In the genomic region with DNA sequence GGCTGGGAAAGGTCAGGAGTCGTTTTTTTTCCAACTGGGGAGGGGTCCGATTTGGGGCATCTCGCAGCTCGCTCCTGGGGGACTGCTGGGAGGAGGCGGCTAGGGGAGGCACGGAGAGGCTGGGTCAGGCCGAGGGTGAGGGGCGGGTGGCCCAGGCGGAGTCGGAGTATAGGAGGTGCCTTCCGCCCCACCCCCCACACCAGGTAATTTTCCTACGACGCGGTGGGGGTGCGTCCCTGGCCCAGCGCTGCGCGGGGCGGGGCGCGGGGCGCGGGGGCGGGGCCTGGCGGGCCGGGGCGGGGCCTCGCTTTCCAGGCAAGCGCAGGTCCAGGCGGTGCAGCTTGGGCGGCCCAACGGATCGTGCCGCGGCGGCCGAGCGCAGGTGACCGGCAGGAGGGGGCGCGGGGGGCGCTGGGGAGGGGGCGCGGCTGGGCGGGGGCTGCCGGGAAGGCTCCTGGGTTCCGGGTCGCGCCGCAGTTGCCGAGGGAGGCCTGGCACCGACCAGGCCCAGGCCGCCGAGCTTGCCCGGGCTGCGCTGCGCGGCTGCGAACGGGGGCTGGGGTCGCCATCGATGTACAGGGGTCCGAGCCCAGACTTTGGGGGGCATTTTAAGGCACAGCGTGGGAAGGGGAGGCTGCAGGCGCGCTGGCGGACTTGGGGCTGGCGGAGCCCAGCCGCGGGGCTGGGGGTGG, we compare ENCODE assay signal across 8 cellular contexts. TPM values are rescaled to one million over a fixed set of nuclear protein-coding genes. Genes with fewer than 3 reads are reported as not detected.
DNase-seq lines count a peak whose midpoint lies in the region; ATAC-seq and TF ChIP-seq lines count a peak whose summit lies in the region.

A gene with protein sequence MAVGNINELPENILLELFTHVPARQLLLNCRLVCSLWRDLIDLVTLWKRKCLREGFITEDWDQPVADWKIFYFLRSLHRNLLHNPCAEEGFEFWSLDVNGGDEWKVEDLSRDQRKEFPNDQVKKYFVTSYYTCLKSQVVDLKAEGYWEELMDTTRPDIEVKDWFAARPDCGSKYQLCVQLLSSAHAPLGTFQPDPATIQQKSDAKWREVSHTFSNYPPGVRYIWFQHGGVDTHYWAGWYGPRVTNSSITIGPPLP (plus strand): TSS at position 307 of the 692 bp plus-strand sequence. CDS start 959 bp downstream, outside the sequence.

- H3K27ac Mint-ChIP-seq in H9, result peak within 1 kb of the TSS in 1 of 3 experiments; percentile 84; a peak in 1 of 7 replicates

- no peaks in the 10 kb centered on the region for H3K9me2 ChIP-seq in DOHH2 (replicated peaks; ENCODE audit: control insufficient read depth, low read length)
- H3K9me2 ChIP-seq in OCI-LY7 (ENCODE audit: insufficient read depth, low read length), result no peaks in the 10 kb centered on the region

- no CpG with 5 or more reads among the region's 70 CpGs for WGBS in H9 (ENCODE audit: extremely low coverage, insufficient read length, low lambda C conversion rate)
- 0% methylated on average over 10 of the region's 70 CpGs; no CpG with 5 or more reads in 1 of the 2 donors for WGBS in transverse colon (ENCODE audit: low coverage in 1 of 2), 2 donors

- DNase-seq in H9 (peak; percentile 91), OCI-LY7 (ENCODE audit: low spot score) (peak; percentile 67), activated gamma-delta T cell (lab: John Stamatoyannopoulos, UW) (peak; percentile 54), globus pallidus (ENCODE audit: low spot score) (peak; percentile 37), omental fat pad (ENCODE audit: low spot score) (no peak), transverse colon (peak; percentile 78), NOMO-1 (lab: John Stamatoyannopoulos, UW; ENCODE audit: unreplicated experiment in 2 of 2) (no peak)

- intact Hi-C loops in OCI-LY7 (cut with micrococcal nuclease; ENCODE audit: unreplicated experiment) (loop anchor here (10.0 kb wide), 1 partner anchor 310 kb away; no protein-coding TSS in a partner anchor), transverse colon (cut with DNase I; ENCODE audit: low total_unique reads) (loop anchor here (5.0 kb wide), 1 partner anchor 63 kb away; no protein-coding TSS in a partner anchor)

- POLR2A ChIA-PET in OCI-LY7 (lab: Charles Lee), result interaction anchor here (0.6 to 2.2 kb wide), 2 partner anchors 27 to 126 kb away, joined by 6 to 16 read pairs; partner anchors contain the start of gene MAD2L2

- H3K4me2 ChIP-seq in DOHH2 (ENCODE audit: low read length), result peak within 1 kb of the TSS; percentile 82
- peak within 1 kb of the TSS; percentile 84 for H3K4me2 ChIP-seq in H9 (ENCODE audit: insufficient read depth, insufficient read length, low read length)
- peak within 1 kb of the TSS; percentile 85 for H3K4me2 ChIP-seq in OCI-LY7 (ENCODE audit: low read length)

- H2BK5ac ChIP-seq in H9 (ENCODE audit: insufficient read length, low read length), result no peak within 1 kb of the TSS

- TF ChIP-seq CTCF in DOHH2 (IDR thresholded peaks at IDR 0.05; ENCODE audit: low read depth, low read length, poor library complexity, severe bottlenecking) (no peak), H9 (conservative IDR thresholded peaks at IDR 0.05) (no peak), OCI-LY7 (conservative IDR thresholded peaks at IDR 0.05; ENCODE audit: low read length) (no peak), omental fat pad (IDR thresholded peaks at IDR 0.05) (no peak), transverse colon (IDR thresholded peaks at IDR 0.05) (no peak)

- peaks cover 7 to 27% (median 25%) of the 10 kb centered on the region in 3 experiments for H3K36me3 Mint-ChIP-seq in H9 (ENCODE audit: insufficient read depth in 1 of 3, low read depth in 3 of 3)

- H2BK15ac ChIP-seq in H9 (ENCODE audit: low read depth, low read length), result no peak within 1 kb of the TSS

- peaks cover 11% of the 10 kb centered on the region for H3F3A ChIP-seq in DOHH2 (ENCODE audit: control insufficient read depth, insufficient read depth)

- no peak within 1 kb of the TSS for H2BK12ac ChIP-seq in H9 (ENCODE audit: insufficient read length, low read depth, low read length)

- H3K4me1 Mint-ChIP-seq in H9, result peaks cover 26 to 30% of the 10 kb centered on the region in 2 experiments

- H3K9me3 Mint-ChIP-seq in H9, result no peaks in the 10 kb centered on the region

- H4K20me1 ChIP-seq in DOHH2 (ENCODE audit: control insufficient read depth, insufficient read depth, low read depth, low read length), result no peaks in the 10 kb centered on the region
- no peaks in the 10 kb centered on the region for H4K20me1 ChIP-seq in H9 (ENCODE audit: control insufficient read depth, insufficient read depth, insufficient read length)
- no peaks in the 10 kb centered on the region for H4K20me1 ChIP-seq in OCI-LY7 (ENCODE audit: insufficient read depth, low read length)

- H3K4me3 ChIP-seq in DOHH2 (ENCODE audit: low read length) (peak within 1 kb of the TSS; percentile 75), OCI-LY7 (ENCODE audit: low read depth, low read length, poor library complexity, severe bottlenecking) (peak within 1 kb of the TSS; percentile 72), transverse colon (peak within 1 kb of the TSS; percentile 50 to 85 (median 64))

- no peak within 1 kb of the TSS for H2BK120ac ChIP-seq in H9 (ENCODE audit: low read depth, low read length, poor library complexity, severe bottlenecking)

- TF ChIP-seq EP300 in transverse colon (IDR thresholded peaks at IDR 0.05; ENCODE audit: low read depth), result no peak

- no peaks in the 10 kb centered on the region for H3K9me3 ChIP-seq in DOHH2 (ENCODE audit: control insufficient read depth, insufficient read depth, low read length)
- no peaks in the 10 kb centered on the region for H3K9me3 ChIP-seq in H9 (ENCODE audit: control insufficient read depth, low read depth, low read length)
- H3K9me3 ChIP-seq in OCI-LY7 (ENCODE audit: low read length), result no peaks in the 10 kb centered on the region
- no peaks in the 10 kb centered on the region for H3K9me3 ChIP-seq in transverse colon

- peak within 1 kb of the TSS; percentile 34 for H3K9ac ChIP-seq in H9 (ENCODE audit: extremely low read depth, insufficient read length, low read length)

- H3K4me1 ChIP-seq in DOHH2 (ENCODE audit: control insufficient read depth, low read length), result peaks cover 24% of the 10 kb centered on the region
- H3K4me1 ChIP-seq in H9 (ENCODE audit: insufficient read depth, low read length), result no peaks in the 10 kb centered on the region; the same call in 1 of the 2 replicates
- peaks cover 21% of the 10 kb centered on the region for H3K4me1 ChIP-seq in OCI-LY7 (ENCODE audit: insufficient read depth, low read length, poor library complexity, severe bottlenecking)
- H3K4me1 ChIP-seq in transverse colon, result peaks cover 22 to 29% (median 24%) of the 10 kb centered on the region in 4 donors

- BruUV-seq in OCI-LY7 (replicated peaks; lab: Mats Ljungman, UMichigan), result no TSS peak

- H3K79me2 ChIP-seq in DOHH2 (ENCODE audit: control insufficient read depth, low read length), result no peaks in the 10 kb centered on the region
- no peaks in the 10 kb centered on the region for H3K79me2 ChIP-seq in H9 (ENCODE audit: insufficient read depth, low read length)
- H3K79me2 ChIP-seq in OCI-LY7 (ENCODE audit: insufficient read depth, low read depth, low read length), result no peaks in the 10 kb centered on the region

- no peak within 1 kb of the TSS for H3T11ph ChIP-seq in H9 (ENCODE audit: low read length)

- in situ Hi-C loops in transverse colon (cut with MboI; ENCODE audit: low pct_ligation_motif_present in 1 of 4, low pct_unique_long_range_greater_than_20kb in 1 of 4, low sequenced_read_pairs in 3 of 4), result loop anchor here in 1 of 4 donors (5.0 kb wide), 1 partner anchor 63 kb away; no protein-coding TSS in a partner anchor

- no peak within 1 kb of the TSS for H2BK20ac ChIP-seq in H9 (ENCODE audit: low read depth, low read length, poor library complexity, severe bottlenecking)

- no peak within 1 kb of the TSS for H4K91ac ChIP-seq in H9 (ENCODE audit: insufficient read length, low read depth, low read length)

- peak within 1 kb of the TSS; percentile 71 to 85 for H3K4me3 Mint-ChIP-seq in H9

- no peaks in the 10 kb centered on the region; the same call in 1 of the 2 replicates for H3K36me3 ChIP-seq in DOHH2 (ENCODE audit: control insufficient read depth, low read length)
- H3K36me3 ChIP-seq in OCI-LY7 (ENCODE audit: insufficient read depth, low read length), result peaks cover 7% of the 10 kb centered on the region; the same call in 1 of the 2 replicates
- H3K36me3 ChIP-seq in transverse colon, result no peaks in the 10 kb centered on the region

- peak; percentile 62 for ATAC-seq in omental fat pad (ENCODE audit: low FRiP score)

- H3K27ac ChIP-seq in DOHH2 (ENCODE audit: low read depth, low read length), result no peak within 1 kb of the TSS
- H3K27ac ChIP-seq in H9 (ENCODE audit: insufficient read length, low read depth, low read length), result no peak within 1 kb of the TSS
- H3K27ac ChIP-seq in OCI-LY7 (ENCODE audit: low read depth, low read length, poor library complexity, severe bottlenecking), result no peak within 1 kb of the TSS
- peak within 1 kb of the TSS; percentile 31 to 75 (median 45) for H3K27ac ChIP-seq in transverse colon

- CTCF ChIA-PET in OCI-LY7 (lab: Charles Lee; ENCODE audit: unreplicated experiment), result no interaction called here

- no peak within 1 kb of the TSS for H4K5ac ChIP-seq in H9 (ENCODE audit: insufficient read length, low read depth, low read length)

- no peak within 1 kb of the TSS for H4K8ac ChIP-seq in H9 (replicated peaks; ENCODE audit: insufficient read length, low read depth, low read length)

- H2AFZ ChIP-seq in H9 (ENCODE audit: low read length), result no peak within 1 kb of the TSS
- H2AFZ ChIP-seq in OCI-LY7 (ENCODE audit: low read length), result peak within 1 kb of the TSS; percentile 47; the same call in 1 of the 2 replicates

- H3K23ac ChIP-seq in H9 (ENCODE audit: insufficient read length, low read depth, low read length), result no peak within 1 kb of the TSS

- H2AK5ac ChIP-seq in H9 (ENCODE audit: insufficient read length, low read length), result no peak within 1 kb of the TSS

- peaks cover 18% of the 10 kb centered on the region for H3K27me3 ChIP-seq in DOHH2 (ENCODE audit: control insufficient read depth, low read length)
- no peaks in the 10 kb centered on the region; the same call in 1 of the 2 replicates for H3K27me3 ChIP-seq in H9 (ENCODE audit: insufficient read depth, low read length)
- peaks cover 29% of the 10 kb centered on the region for H3K27me3 ChIP-seq in transverse colon

- H3K4ac ChIP-seq in H9 (ENCODE audit: low read depth, low read length), result no peak within 1 kb of the TSS

- no peak for TF ChIP-seq POLR2A in transverse colon (IDR thresholded peaks at IDR 0.05)

- peaks cover 38% of the 10 kb centered on the region for H3K27me3 Mint-ChIP-seq in H9 (ENCODE audit: low read depth)

- peak within 1 kb of the TSS; percentile 60 for H3K14ac ChIP-seq in H9 (ENCODE audit: insufficient read depth, low read length)

- no peaks in the 10 kb centered on the region for H3K79me1 ChIP-seq in H9 (ENCODE audit: insufficient read depth, low read depth, low read length, poor library complexity, severe bottlenecking)

- no peak within 1 kb of the TSS for H3K18ac ChIP-seq in H9 (ENCODE audit: insufficient read length, low read depth, low read length)

- peaks cover 9% of the 10 kb centered on the region for H3K23me2 ChIP-seq in H9 (ENCODE audit: insufficient read length, low read depth, low read length, poor library complexity, severe bottlenecking)

- no peak within 1 kb of the TSS for H3K56ac ChIP-seq in H9 (ENCODE audit: insufficient read length, low read depth, low read length)

RNA-seq across cellular contexts. Expression of the gene that starts here (rescaled TPM):
- total RNA-seq in H9 (2021) (21.4 and 24.5 TPM in 2 replicates), OCI-LY7 (2022) (16.4 and 20.8 TPM in 2 replicates), omental fat pad (10 to 100 TPM in 1 of 4 donors, 1 to 10 TPM in 3; 5.8 to 13.3 (median 9.6) TPM), transverse colon (10 to 100 TPM in 2 of 4 donors, 1 to 10 TPM in 2; 3.2 to 10.5 (median 6.9) TPM)
- total RNA-seq in OCI-LY7 (2014; rRNA removed; shearing (Covaris generic)), result 11.4 and 16.2 TPM in 2 replicates

Comparison
In these comparisons a context has a peak if more than half of its experiments do, and no peak if none do; other contexts are left out.
1. H3K27ac ChIP-seq: peak in transverse colon (4 of 4); none in DOHH2 (single experiment), H9 (single experiment) and OCI-LY7 (single experiment).
2. DNase-seq: peak in H9 (single experiment), OCI-LY7 (single experiment), activated gamma-delta T cell (single experiment), globus pallidus (single experiment) and transverse colon (single experiment); none in omental fat pad (single experiment) and NOMO-1 (0 of 2).
3. Peak in every context shown above with its lines, with median percentiles within 50 percentile points of each other: H3K4me2 ChIP-seq and H3K4me3 ChIP-seq.